13 cellular contexts compared by ENCODE assay signal in the genomic region with DNA sequence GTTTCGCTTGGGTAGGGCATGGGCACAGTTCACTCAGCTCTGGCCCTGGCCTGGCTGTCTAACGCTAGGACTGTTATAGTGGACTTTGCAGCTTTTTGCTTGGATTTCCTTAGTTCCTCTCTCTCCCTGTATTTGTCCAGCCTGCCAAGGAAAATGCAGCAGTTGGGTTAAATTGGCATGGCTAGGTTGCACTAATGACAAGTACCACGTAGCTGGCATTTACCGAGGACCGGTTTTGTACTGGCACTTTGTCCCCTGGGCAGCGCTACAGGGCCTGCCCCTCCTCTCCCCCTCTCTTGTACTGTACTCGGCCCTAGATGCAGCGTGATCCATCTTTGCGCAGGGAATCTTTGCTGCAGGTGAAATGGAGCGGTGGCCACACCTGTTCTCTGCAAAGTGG. TPM values are rescaled to one million over a fixed set of nuclear protein-coding genes. Genes with fewer than 3 reads are reported as not detected.
DNase-seq lines count a peak whose midpoint lies in the region; ATAC-seq and TF ChIP-seq lines count a peak whose summit lies in the region.
"Had no signal": no experiment of that assay in that cellular context is flagged by ENCODE, and none has a peak within 500 bp of the region (broad histone marks: within the 10 kb centered on the region; RNA-seq: fewer than 3 reads in every experiment).

No MANE protein-coding gene starts in this region.

- peak overlapping the region; percentile 46 to 62 for H3K27ac ChIP-seq in liver (ENCODE audit: low read depth in 1 of 2, low read length in 2 of 2)
- H3K27ac ChIP-seq in thoracic aorta = no peak overlapping the region
- H3K27ac ChIP-seq: ovary had no signal

- H3K4me1 Mint-ChIP-seq in activated naive CD4-positive, alpha-beta T cell treated with anti-CD3 and anti-CD28 coated beads for 36 hours (ENCODE audit: low read depth) = peaks cover 35% of the 10 kb centered on the region
- peaks cover 14% of the 10 kb centered on the region for H3K4me1 Mint-ChIP-seq in activated T-helper 17 cell treated with anti-CD3 and anti-CD28 coated beads, Interleukin-2, amount 50 U/mL, for 72 hours

- TF ChIP-seq RAD21 in liver (IDR thresholded peaks at IDR 0.05) = no peak

- peaks cover 36% of the 10 kb centered on the region for H3K36me3 Mint-ChIP-seq in activated naive CD4-positive, alpha-beta T cell treated with anti-CD3 and anti-CD28 coated beads for 36 hours (ENCODE audit: low read depth)
- H3K36me3 Mint-ChIP-seq in activated T-helper 17 cell treated with anti-CD3 and anti-CD28 coated beads, Interleukin-2, amount 50 U/mL, for 72 hours (ENCODE audit: low read depth) = peaks cover 63% of the 10 kb centered on the region

- no peak for DNase-seq in activated naive CD4-positive, alpha-beta T cell treated with anti-CD3 and anti-CD28 coated beads for 36 hours
- DNase-seq in activated naive CD4-positive, alpha-beta T cell (lab: John Stamatoyannopoulos, UW) = no peak
- no peak for DNase-seq in thoracic aorta (ENCODE audit: low spot score)
- no peak for DNase-seq in NCI-H1105 (lab: John Stamatoyannopoulos, UW)
- no peak for DNase-seq in epidermal melanocyte (ENCODE audit: insufficient read length, low spot score)
- DNase-seq: dermis blood vessel endothelial cell, NCI-H226, ovary had no signal

- CTCF ChIA-PET in activated naive CD4-positive, alpha-beta T cell treated with anti-CD3 and anti-CD28 coated beads for 36 hours (lab: Charles Lee) = interaction anchor here (2.0 kb wide), 1 partner anchor 25 kb away, joined by 7 read pairs; no protein-coding TSS in a partner anchor

- H3K4me1 ChIP-seq in liver (ENCODE audit: control insufficient read depth in 4 of 4, insufficient read depth in 4 of 4, low read length in 3 of 4) = peaks cover 12 to 42% (median 39%) of the 10 kb centered on the region in 4 donors
- H3K4me1 ChIP-seq in thoracic aorta (ENCODE audit: control insufficient read depth in 1 of 2, low read depth in 2 of 2) = peaks cover 22 to 40% of the 10 kb centered on the region in 2 donors

- ATAC-seq in activated T-helper 17 cell treated with anti-CD3 and anti-CD28 coated beads, Interleukin-2, amount 50 U/mL, for 72 hours (replicated peaks) = no peak
- ATAC-seq in thoracic aorta (ENCODE audit: insufficient number of reproducible peaks, low FRiP score, low read depth) (no peak), HG03139 (IDR thresholded peaks at IDR 0.05; ENCODE audit: unreplicated experiment) (no peak)
- ATAC-seq: K562 had no signal

- intact Hi-C loops in activated naive CD4-positive, alpha-beta T cell treated with anti-CD3 and anti-CD28 coated beads for 36 hours (cut with micrococcal nuclease) = loop anchor here (5.0 kb wide), 1 partner anchor 111 kb away; a partner anchor contains a TSS

- H3K36me3 ChIP-seq in liver (ENCODE audit: control insufficient read depth in 4 of 4, insufficient read depth in 3 of 4, low read depth in 1 of 4, low read length in 3 of 4) = peaks cover 3 to 21% (median 14%) of the 10 kb centered on the region in 4 donors
- peaks cover 25% of the 10 kb centered on the region for H3K36me3 ChIP-seq in thoracic aorta

- no peak overlapping the region for H3K27ac Mint-ChIP-seq in activated naive CD4-positive, alpha-beta T cell treated with anti-CD3 and anti-CD28 coated beads for 36 hours
- peak overlapping the region; percentile 63 for H3K27ac Mint-ChIP-seq in activated T-helper 17 cell treated with anti-CD3 and anti-CD28 coated beads, Interleukin-2, amount 50 U/mL, for 72 hours

- no peaks in the 10 kb centered on the region for H3K9me3 Mint-ChIP-seq in activated naive CD4-positive, alpha-beta T cell treated with anti-CD3 and anti-CD28 coated beads for 36 hours
- H3K9me3 Mint-ChIP-seq in activated T-helper 17 cell treated with anti-CD3 and anti-CD28 coated beads, Interleukin-2, amount 50 U/mL, for 72 hours = no peaks in the 10 kb centered on the region

- H3K4me3 Mint-ChIP-seq in activated naive CD4-positive, alpha-beta T cell treated with anti-CD3 and anti-CD28 coated beads for 36 hours = peak overlapping the region; percentile 56
- peak overlapping the region; percentile 89 for H3K4me3 Mint-ChIP-seq in activated T-helper 17 cell treated with anti-CD3 and anti-CD28 coated beads, Interleukin-2, amount 50 U/mL, for 72 hours

- no peaks in the 10 kb centered on the region for H3K27me3 Mint-ChIP-seq in activated naive CD4-positive, alpha-beta T cell treated with anti-CD3 and anti-CD28 coated beads for 36 hours (ENCODE audit: low read depth)
- H3K27me3 Mint-ChIP-seq in activated T-helper 17 cell treated with anti-CD3 and anti-CD28 coated beads, Interleukin-2, amount 50 U/mL, for 72 hours = no peaks in the 10 kb centered on the region

- H3K9me3 ChIP-seq in liver (ENCODE audit: control insufficient read depth in 4 of 4, low read length in 3 of 4) = no peaks in the 10 kb centered on the region
- H3K9me3 ChIP-seq in thoracic aorta = no peaks in the 10 kb centered on the region
- H3K9me3 ChIP-seq: ovary had no signal

- no peak overlapping the region for H3K9ac ChIP-seq in liver (ENCODE audit: low read depth in 1 of 2, low read length in 2 of 2)

- 38% methylated on average over 10 of the region's 10 CpGs for WGBS in liver

- H3K27me3 ChIP-seq in liver (ENCODE audit: control insufficient read depth in 4 of 4, insufficient read depth in 4 of 4, low read length in 3 of 4) (no peaks in the 10 kb centered on the region), thoracic aorta (replicated peaks; ENCODE audit: insufficient read depth) (no peaks in the 10 kb centered on the region)
- H3K27me3 ChIP-seq: ovary had no signal

- no peak overlapping the region for H3K4me3 ChIP-seq in liver (ENCODE audit: low read depth in 1 of 3, low read length in 3 of 3)
- peak overlapping the region; percentile 10 for H3K4me3 ChIP-seq in thoracic aorta
- H3K4me3 ChIP-seq: K562, ovary had no signal

- TF ChIP-seq CTCF in liver (IDR thresholded peaks at IDR 0.05; ENCODE audit: low read depth, low read length, missing input control) (no peak), thoracic aorta (IDR thresholded peaks at IDR 0.05) (no peak)

TF ChIP-seq in liver, 16 proteins besides CTCF, POLR2A, EP300 and RAD21:
- peak; percentile 64 for TF ChIP-seq SP1 (IDR thresholded peaks at IDR 0.05)
- peak; percentile 65 to 75 for TF ChIP-seq HNF4A (conservative IDR thresholded peaks at IDR 0.05)
- TF ChIP-seq EGR1 (IDR thresholded peaks at IDR 0.05; ENCODE audit: low read depth in 2 of 2) = no peak

RNA-seq across cellular contexts. Expression of a gene that starts 2.4 kb away (rescaled TPM):
- total RNA-seq in activated naive CD4-positive, alpha-beta T cell treated with anti-CD3 and anti-CD28 coated beads for 36 hours = 10 to 100 TPM; 39.4 to 40.4 TPM
- total RNA-seq in activated T-helper 17 cell treated with anti-CD3 and anti-CD28 coated beads, Interleukin-2, amount 50 U/mL, for 72 hours = 10 to 100 TPM; 26.7 to 48.1 TPM
- total RNA-seq in liver (10 to 100 TPM; 11.4 to 21.6 TPM), thoracic aorta (10 to 100 TPM; 20.7 to 24.0 TPM)
- 10 to 100 TPM; 11.1 to 17.8 TPM for polyA plus RNA-seq in liver

RNA-seq across cellular contexts. Expression of a gene that starts 26.1 kb away (rescaled TPM):
- total RNA-seq in activated naive CD4-positive, alpha-beta T cell treated with anti-CD3 and anti-CD28 coated beads for 36 hours = 10 to 100 TPM in 1 of 2 experiments, not detected in 1; 28.1 TPM
- total RNA-seq in activated T-helper 17 cell treated with anti-CD3 and anti-CD28 coated beads, Interleukin-2, amount 50 U/mL, for 72 hours = 10 to 100 TPM; 58.0 to 86.0 TPM
- total RNA-seq in liver = not detected
- polyA plus RNA-seq in liver = not detected
- not detected for total RNA-seq in thoracic aorta
- total RNA-seq: dermis blood vessel endothelial cell, SK-MEL-5 had no signal
- polyA plus RNA-seq: K562, ovary had no signal

Comparison
In these comparisons a context has a peak if more than half of its experiments do, and no peak if none do; other contexts are left out.
1. H3K27ac ChIP-seq: peak in liver (2 of 2); none in thoracic aorta (0 of 2).
2. RNA of a gene that starts 26.1 kb away (total RNA-seq): 58.0 to 86.0 TPM in activated T-helper 17 cell treated with anti-CD3 and anti-CD28 coated beads, Interleukin-2, amount 50 U/mL, for 72 hours and 28.1 TPM in activated naive CD4-positive, alpha-beta T cell treated with anti-CD3 and anti-CD28 coated beads for 36 hours; not detected in liver and not detected in thoracic aorta; every median in the first group is over 4 times any median in the second.